Comparison of ENCODE assay signal across 9 cellular contexts in the genomic region with DNA sequence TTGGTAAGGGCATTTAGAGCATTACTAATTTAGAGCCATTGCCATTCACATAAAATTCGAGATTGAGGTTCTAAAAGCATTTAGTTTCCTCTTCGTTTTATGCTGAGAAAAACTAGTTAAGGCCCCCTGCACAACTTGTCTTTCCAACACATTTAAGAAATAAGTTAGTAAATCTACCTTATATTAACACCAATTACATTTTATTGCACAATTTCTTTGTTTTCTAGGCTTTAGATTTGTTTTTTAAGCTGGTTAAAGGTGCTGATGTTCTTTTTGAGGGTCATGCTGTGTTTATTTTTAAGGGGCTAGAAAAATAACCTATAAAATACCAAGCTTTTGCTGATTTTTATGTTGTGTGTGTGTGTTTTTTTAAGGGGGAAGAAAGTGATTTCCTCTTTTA. TPM values are rescaled to one million over a fixed set of nuclear protein-coding genes. Genes with fewer than 3 reads are reported as not detected.
DNase-seq lines count a peak whose midpoint lies in the region; ATAC-seq and TF ChIP-seq lines count a peak whose summit lies in the region.
"Had no signal": no experiment of that assay in that cellular context is flagged by ENCODE, and none has a peak within 500 bp of the region (broad histone marks: within the 10 kb centered on the region; RNA-seq: fewer than 3 reads in every experiment).

No MANE protein-coding gene starts in this region.

- no peak overlapping the region for H2AFZ ChIP-seq in neuronal stem cell (ENCODE audit: low read length)

- intact Hi-C loops in activated B cell treated with CpG ODN at 0.5 μM for 24 hours (cut with micrococcal nuclease), result loop anchor here (5.0 kb wide), 2 partner anchors 36 to 1481 kb away; no protein-coding TSS in a partner anchor

- CTCF ChIA-PET in activated B cell treated with CpG ODN at 0.5 μM for 24 hours (lab: Charles Lee), result interaction anchor here (1.0 kb wide), 1 partner anchor 259 kb away, joined by 3 read pairs; no protein-coding TSS in a partner anchor

- H3K9me3 ChIP-seq in neuronal stem cell (replicated peaks in 1 of 2; ENCODE audit: control insufficient read depth in 2 of 2, insufficient read depth in 1 of 2, low read depth in 1 of 2, low read length in 2 of 2), result no peaks in the 10 kb centered on the region

- peaks cover 2 to 23% of the 10 kb centered on the region in 2 donors for H3K36me3 ChIP-seq in neuronal stem cell (replicated peaks in 1 of 2; ENCODE audit: control insufficient read depth in 2 of 2, insufficient read depth in 2 of 2, low read length in 2 of 2)

- no peak for TF ChIP-seq CTCF in activated B cell treated with CpG ODN at 0.5 μM for 24 hours (IDR thresholded peaks at IDR 0.05)
- no peak for TF ChIP-seq CTCF in glutamatergic neuron (IDR thresholded peaks at IDR 0.05; ENCODE audit: partially characterized antibody, unreplicated experiment)

- no peak overlapping the region for H4K91ac ChIP-seq in neuronal stem cell (ENCODE audit: low read depth, low read length, poor library complexity)

- no peak overlapping the region for H3K18ac ChIP-seq in neuronal stem cell (ENCODE audit: low read length)

- no peak overlapping the region for H3K4me2 ChIP-seq in neuronal stem cell (ENCODE audit: insufficient read depth, low read length, poor library complexity, severe bottlenecking)

- DNase-seq in T-helper 2 cell treated with Interferon-gamma antibody and Interleukin-4, amounts not matched to agents 5 μg/mL and 100 μg/mL, for 36 hours (ENCODE audit: low spot score), result no peak
- no peak for DNase-seq in T-helper 2 cell
- DNase-seq in activated B cell treated with CpG ODN at 0.5 μM for 24 hours, result no peak
- no peak for DNase-seq in glutamatergic neuron
- no peak for DNase-seq in caudate nucleus (lab: John Stamatoyannopoulos, UW)
- no peak for DNase-seq in neuronal stem cell (ENCODE audit: low spot score)
- DNase-seq: stimulated activated CD4-positive, alpha-beta T cell treated with anti-CD3 and anti-CD28 coated beads, Interleukin-1b, Interleukin-23, amount 100 ng/mL, for 48 hours had no signal

- H3K4me1 ChIP-seq in neuronal stem cell (ENCODE audit: control insufficient read depth in 2 of 2, insufficient read depth in 1 of 2, low read depth in 1 of 2, low read length in 2 of 2), result peaks cover 2 to 11% of the 10 kb centered on the region in 2 donors

- peaks cover 38% of the 10 kb centered on the region for H3K4me1 Mint-ChIP-seq in T-helper 2 cell treated with Interferon-gamma antibody and Interleukin-4, amounts not matched to agents 5 μg/mL and 100 μg/mL, for 36 hours (ENCODE audit: low read depth)
- peaks cover 74% of the 10 kb centered on the region for H3K4me1 Mint-ChIP-seq in activated B cell treated with CpG ODN at 0.5 μM for 24 hours
- peaks cover 23% of the 10 kb centered on the region for H3K4me1 Mint-ChIP-seq in glutamatergic neuron (ENCODE audit: low read depth, unreplicated experiment)
- H3K4me1 Mint-ChIP-seq in stimulated activated memory B cell treated with anti-CD40 and anti-IgM and Interleukin-4, amounts not matched to agents 10 μg/mL and 1 μg/mL and 100 μg/mL, for 72 hours, result peaks cover 54% of the 10 kb centered on the region

- POLR2A ChIA-PET in activated B cell treated with CpG ODN at 0.5 μM for 24 hours (lab: Charles Lee), result interaction anchor here (0.6 to 4.5 kb wide), 17 partner anchors 7 to 357 kb away, joined by 3 to 114 read pairs (median 11); partner anchors contain the start of gene LRIF1

- no peak overlapping the region for H2AK5ac ChIP-seq in neuronal stem cell (ENCODE audit: low read depth, low read length)

- H3K14ac ChIP-seq in neuronal stem cell (ENCODE audit: low read length), result no peak overlapping the region

- H3K27ac ChIP-seq in caudate nucleus (ENCODE audit: low read depth, low read length) (no peak overlapping the region), neuronal stem cell (replicated peaks; ENCODE audit: low read length) (no peak overlapping the region)

- H2BK12ac ChIP-seq in neuronal stem cell (ENCODE audit: low read length), result no peak overlapping the region

- H4K8ac ChIP-seq in neuronal stem cell (ENCODE audit: low read depth, low read length), result no peak overlapping the region

- H3K4ac ChIP-seq in neuronal stem cell (ENCODE audit: low read length), result no peak overlapping the region

- no CpG with 5 or more reads among the region's 2 CpGs for WGBS in neuronal stem cell (ENCODE audit: extremely low coverage in 2 of 2, insufficient read length in 2 of 2, insufficient replicate concordance in 1 of 2), 2 donors

- H2BK15ac ChIP-seq in neuronal stem cell (ENCODE audit: low read length), result no peak overlapping the region

- H3K9ac ChIP-seq in neuronal stem cell (ENCODE audit: low read depth, low read length, poor library complexity), result no peak overlapping the region

- peak overlapping the region; percentile 55 for H3K27ac Mint-ChIP-seq in T-helper 2 cell treated with Interferon-gamma antibody and Interleukin-4, amounts not matched to agents 5 μg/mL and 100 μg/mL, for 36 hours
- H3K27ac Mint-ChIP-seq in activated B cell treated with CpG ODN at 0.5 μM for 24 hours, result peak overlapping the region; percentile 99
- H3K27ac Mint-ChIP-seq in glutamatergic neuron (ENCODE audit: unreplicated experiment), result no peak overlapping the region
- peak overlapping the region; percentile 88 for H3K27ac Mint-ChIP-seq in stimulated activated memory B cell treated with anti-CD40 and anti-IgM and Interleukin-4, amounts not matched to agents 10 μg/mL and 1 μg/mL and 100 μg/mL, for 72 hours

- no peaks in the 10 kb centered on the region for H3K9me3 Mint-ChIP-seq in T-helper 2 cell treated with Interferon-gamma antibody and Interleukin-4, amounts not matched to agents 5 μg/mL and 100 μg/mL, for 36 hours
- no peaks in the 10 kb centered on the region for H3K9me3 Mint-ChIP-seq in activated B cell treated with CpG ODN at 0.5 μM for 24 hours
- H3K9me3 Mint-ChIP-seq in glutamatergic neuron (ENCODE audit: unreplicated experiment), result peaks cover 2% of the 10 kb centered on the region
- no peaks in the 10 kb centered on the region for H3K9me3 Mint-ChIP-seq in stimulated activated memory B cell treated with anti-CD40 and anti-IgM and Interleukin-4, amounts not matched to agents 10 μg/mL and 1 μg/mL and 100 μg/mL, for 72 hours

- peak overlapping the region; percentile 95 for H3K4me3 Mint-ChIP-seq in T-helper 2 cell treated with Interferon-gamma antibody and Interleukin-4, amounts not matched to agents 5 μg/mL and 100 μg/mL, for 36 hours
- peak overlapping the region; percentile 100 for H3K4me3 Mint-ChIP-seq in activated B cell treated with CpG ODN at 0.5 μM for 24 hours
- H3K4me3 Mint-ChIP-seq in glutamatergic neuron (ENCODE audit: unreplicated experiment), result peak overlapping the region; percentile 100
- H3K4me3 Mint-ChIP-seq in stimulated activated memory B cell treated with anti-CD40 and anti-IgM and Interleukin-4, amounts not matched to agents 10 μg/mL and 1 μg/mL and 100 μg/mL, for 72 hours, result peak overlapping the region; percentile 97

- H3K27me3 ChIP-seq in neuronal stem cell (ENCODE audit: control insufficient read depth in 3 of 3, insufficient read depth in 3 of 3, low read depth in 1 of 3, low read length in 3 of 3), result no peaks in the 10 kb centered on the region

- H3K27me3 Mint-ChIP-seq in T-helper 2 cell treated with Interferon-gamma antibody and Interleukin-4, amounts not matched to agents 5 μg/mL and 100 μg/mL, for 36 hours (ENCODE audit: low read depth), result no peaks in the 10 kb centered on the region
- H3K27me3 Mint-ChIP-seq in activated B cell treated with CpG ODN at 0.5 μM for 24 hours (no peaks in the 10 kb centered on the region), glutamatergic neuron (ENCODE audit: unreplicated experiment) (peaks cover 6% of the 10 kb centered on the region)
- H3K27me3 Mint-ChIP-seq in stimulated activated memory B cell treated with anti-CD40 and anti-IgM and Interleukin-4, amounts not matched to agents 10 μg/mL and 1 μg/mL and 100 μg/mL, for 72 hours, result no peaks in the 10 kb centered on the region

- ATAC-seq in activated B cell treated with CpG ODN at 0.5 μM for 24 hours (ENCODE audit: low read depth) (no peak), HG03469 (IDR thresholded peaks at IDR 0.05; ENCODE audit: unreplicated experiment) (no peak)
- ATAC-seq in stimulated activated memory B cell treated with anti-CD40 and anti-IgM and Interleukin-4, amounts not matched to agents 10 μg/mL and 1 μg/mL and 100 μg/mL, for 72 hours, result no peak

- no peak overlapping the region for H2BK120ac ChIP-seq in neuronal stem cell (ENCODE audit: low read depth, low read length)

- H3K23ac ChIP-seq in neuronal stem cell (ENCODE audit: low read depth, low read length, poor library complexity), result no peak overlapping the region

- H3K4me3 ChIP-seq in neuronal stem cell (ENCODE audit: low read length in 2 of 2), result peak overlapping the region in 1 of 2 donors; percentile 98

- peaks cover 5% of the 10 kb centered on the region for H3K79me1 ChIP-seq in neuronal stem cell (ENCODE audit: low read depth, low read length)

- H3K36me3 Mint-ChIP-seq in T-helper 2 cell treated with Interferon-gamma antibody and Interleukin-4, amounts not matched to agents 5 μg/mL and 100 μg/mL, for 36 hours (ENCODE audit: low read depth), result peaks cover 14% of the 10 kb centered on the region
- H3K36me3 Mint-ChIP-seq in activated B cell treated with CpG ODN at 0.5 μM for 24 hours (ENCODE audit: low read depth) (peaks cover 42% of the 10 kb centered on the region), glutamatergic neuron (ENCODE audit: unreplicated experiment) (no peaks in the 10 kb centered on the region)
- peaks cover 13% of the 10 kb centered on the region for H3K36me3 Mint-ChIP-seq in stimulated activated memory B cell treated with anti-CD40 and anti-IgM and Interleukin-4, amounts not matched to agents 10 μg/mL and 1 μg/mL and 100 μg/mL, for 72 hours

- H2BK5ac ChIP-seq in neuronal stem cell (ENCODE audit: low read length), result no peak overlapping the region

RNA-seq across cellular contexts. Expression of gene CEPT1, which starts 1.2 kb away (rescaled TPM):
- total RNA-seq in activated B cell treated with CpG ODN at 0.5 μM for 24 hours (74.4 and 87.0 TPM in 2 replicates), glutamatergic neuron (ENCODE audit: unreplicated experiment) (35.6 TPM)
- polyA plus RNA-seq in neuronal stem cell (2013, experiment 1 of 2), result 24.1 TPM
- polyA plus RNA-seq in neuronal stem cell (2013, experiment 2 of 2), result 22.7 TPM

RNA-seq across cellular contexts. Expression of gene DRAM2, which starts 1.4 kb away (rescaled TPM):
- total RNA-seq in activated B cell treated with CpG ODN at 0.5 μM for 24 hours (61.8 and 77.6 TPM in 2 replicates), glutamatergic neuron (ENCODE audit: unreplicated experiment) (39.7 TPM)
- polyA plus RNA-seq in neuronal stem cell (2013, experiment 1 of 2), result 45.0 TPM
- polyA plus RNA-seq in neuronal stem cell (2013, experiment 2 of 2), result 45.9 TPM

RNA-seq across cellular contexts. Expression of gene DENND2D, which starts 59.2 kb away (rescaled TPM):
- total RNA-seq in activated B cell treated with CpG ODN at 0.5 μM for 24 hours (48.9 and 58.6 TPM in 2 replicates), glutamatergic neuron (ENCODE audit: unreplicated experiment) (not detected)
- 0.32 TPM for polyA plus RNA-seq in neuronal stem cell (2013, experiment 1 of 2)
- polyA plus RNA-seq in neuronal stem cell (2013, experiment 2 of 2), result 0.19 TPM

Comparison
In these comparisons a context has a peak if more than half of its experiments do, and no peak if none do; other contexts are left out.
1. RNA of gene DENND2D, which starts 59.2 kb away (total RNA-seq): 48.9 to 58.6 TPM in activated B cell treated with CpG ODN at 0.5 μM for 24 hours; not detected in glutamatergic neuron (single experiment); every median in the first group is over 10 times any median in the second.
2. Peak in every context shown above with its lines, with median percentiles within 50 percentile points of each other: H3K4me3 Mint-ChIP-seq.